ENCODE assay signal across 8 cellular contexts in the genomic region with DNA sequence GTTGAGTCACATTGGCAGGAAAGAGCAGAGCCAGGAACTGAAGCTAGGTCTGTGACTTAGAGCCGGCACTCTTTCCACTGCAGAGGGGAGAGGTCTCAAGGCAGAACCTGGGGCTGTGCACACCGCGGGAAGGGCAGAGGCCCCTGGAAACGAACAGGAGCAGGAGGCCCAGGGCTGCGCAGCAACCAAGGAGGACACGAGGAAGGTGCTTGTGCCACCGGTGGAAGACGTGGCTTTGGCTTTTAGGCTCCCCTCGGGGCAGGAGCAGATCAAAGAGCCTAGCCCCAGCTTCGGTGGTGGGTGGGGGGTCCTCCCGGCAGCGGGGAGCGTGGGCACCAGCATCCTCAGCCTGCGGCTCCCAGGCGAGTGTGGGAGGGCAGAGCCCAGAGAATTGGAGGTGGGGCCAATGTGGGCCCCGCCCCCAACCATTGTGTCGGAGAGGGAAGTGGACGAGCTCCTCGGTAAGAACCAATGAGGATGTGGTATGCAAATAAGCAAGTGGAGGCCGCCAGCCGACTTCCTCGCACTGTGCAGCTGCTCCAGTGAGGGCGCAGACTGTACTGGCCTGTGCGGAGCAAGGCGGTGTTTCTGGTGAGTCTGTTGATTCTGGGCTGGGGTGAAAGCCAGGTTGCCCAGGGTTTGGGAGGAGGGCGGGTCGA. TPM values are rescaled to one million over a fixed set of nuclear protein-coding genes. Genes with fewer than 3 reads are reported as not detected.
DNase-seq lines count a peak whose midpoint lies in the region; ATAC-seq and TF ChIP-seq lines count a peak whose summit lies in the region.
"Had no signal": no experiment of that assay in that cellular context is flagged by ENCODE, and none has a peak within 500 bp of the region (broad histone marks: within the 10 kb centered on the region; RNA-seq: fewer than 3 reads in every experiment).

A gene with protein sequence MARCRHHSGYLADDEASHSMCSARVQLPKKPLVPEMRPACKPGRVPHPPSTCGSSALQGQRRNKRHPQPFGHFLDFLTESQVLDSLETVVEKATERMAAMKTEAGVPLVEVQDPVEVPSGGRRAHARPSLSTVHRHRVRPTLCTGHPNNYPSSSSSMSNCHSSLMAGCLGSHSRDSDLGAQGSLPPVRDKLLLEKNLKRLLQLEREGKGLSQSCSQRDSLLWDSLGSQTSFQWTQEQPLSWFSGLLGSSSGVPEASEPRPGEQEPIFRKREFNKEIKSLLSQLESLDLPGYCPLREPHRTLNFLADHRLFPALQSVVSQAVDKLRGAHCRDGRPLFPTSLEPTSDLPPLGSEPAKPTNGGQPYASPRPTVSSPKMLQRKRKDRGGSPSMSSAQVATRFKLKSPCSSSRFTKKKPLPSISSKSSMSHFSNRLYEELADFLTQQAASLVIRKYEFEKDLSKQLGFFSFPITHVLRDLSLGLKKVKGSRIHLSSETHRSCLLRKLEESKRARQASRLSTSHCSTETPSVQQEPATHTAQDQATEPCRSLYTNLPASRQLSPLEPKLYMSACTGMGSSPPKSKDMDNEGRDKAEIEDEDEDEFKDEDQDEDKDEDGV (plus strand): TSS at position 524 of the 659 bp plus-strand sequence. CDS start 422 bp downstream, outside the sequence.

- TF ChIP-seq CTCF in brain microvascular endothelial cell (IDR thresholded peaks at IDR 0.05; ENCODE audit: low read depth, low read length, missing control alignments), result no peak

- peaks cover 2% of the 10 kb centered on the region for H3K36me3 Mint-ChIP-seq in T-helper 17 cell (ENCODE audit: low read depth)

- H3K27me3 ChIP-seq in brain microvascular endothelial cell (replicated peaks), result no peaks in the 10 kb centered on the region
- H3K27me3 ChIP-seq: adrenal gland had no signal

- no peaks in the 10 kb centered on the region for H3K9me3 ChIP-seq in T-helper 17 cell (ENCODE audit: control insufficient read depth, low read length, poor library complexity, severe bottlenecking)
- H3K9me3 ChIP-seq: adrenal gland had no signal

- H3K4me1 Mint-ChIP-seq in T-helper 17 cell, result peaks cover 13% of the 10 kb centered on the region

- in situ Hi-C loops in brain microvascular endothelial cell (cut with HindIII; ENCODE audit: low pct_ligation_motif_present, low sequenced_read_pairs), result no loop called here

- peak within 1 kb of the TSS; percentile 10 for H3K27ac ChIP-seq in brain microvascular endothelial cell
- H3K27ac ChIP-seq: adrenal gland had no signal

- peaks cover 13% of the 10 kb centered on the region for H3K36me3 ChIP-seq in brain microvascular endothelial cell (replicated peaks)
- H3K36me3 ChIP-seq: adrenal gland had no signal

- peak; percentile 87 to 90 for DNase-seq in Kasumi-1 (lab: John Stamatoyannopoulos, UW)
- peak; percentile 58 to 79 (median 65) for DNase-seq in T-helper 17 cell
- DNase-seq in brain microvascular endothelial cell, result no peak
- peak; percentile 60 to 63 for DNase-seq in stimulated activated CD8-positive, alpha-beta memory T cell treated with anti-CD3 and anti-CD28 coated beads, Interleukin-2, amount 100 ng/mL, for 48 hours (ENCODE audit: low read depth in 2 of 2)
- no peak for DNase-seq in HCEC 1CT
- no peak for DNase-seq in NCI-H1105 (lab: John Stamatoyannopoulos, UW)

- peak; percentile 55 for ATAC-seq in T-helper 17 cell
- ATAC-seq in GM21717 (IDR thresholded peaks at IDR 0.05; ENCODE audit: unreplicated experiment), result no peak

- peak within 1 kb of the TSS; percentile 73 for H3K4me3 Mint-ChIP-seq in T-helper 17 cell

- no peak within 1 kb of the TSS for H3K27ac Mint-ChIP-seq in T-helper 17 cell

- no peak within 1 kb of the TSS for H3K4me3 ChIP-seq in brain microvascular endothelial cell (ENCODE audit: low read depth, low read length)
- H3K4me3 ChIP-seq: adrenal gland had no signal

- no peaks in the 10 kb centered on the region for H3K27me3 Mint-ChIP-seq in T-helper 17 cell

RNA-seq across cellular contexts. Expression of the gene that starts here (rescaled TPM):
- under 1 TPM in 1 of 2 donors, not detected in 1; 0.13 TPM for total RNA-seq in T-helper 17 cell

Comparison
In these comparisons a context has a peak if more than half of its experiments do, and no peak if none do; other contexts are left out.
1. Peak in DNase-seq and ATAC-seq in T-helper 17 cell; RNA of the gene not detected or under 1 TPM.
2. DNase-seq: peak in Kasumi-1 (2 of 2) and stimulated activated CD8-positive, alpha-beta memory T cell treated with anti-CD3 and anti-CD28 coated beads, Interleukin-2, amount 100 ng/mL, for 48 hours (2 of 2); none in brain microvascular endothelial cell (single experiment), HCEC 1CT (single experiment) and NCI-H1105 (single experiment).